Comparison of ENCODE assay signal across 11 cellular contexts in genomic region chr6:42831237-42831636, GRCh38.
"Had no signal": no experiment of that assay in that cellular context is flagged by ENCODE, and none has a peak within 500 bp of the region (broad histone marks: within the 10 kb centered on the region; RNA-seq: fewer than 3 reads in every experiment).

No MANE protein-coding gene starts in this region.

- H3K4me3 ChIP-seq: body of pancreas, pancreas had no signal

- DNase-seq: activated CD4-positive, alpha-beta T cell treated with anti-CD3 and anti-CD28 coated beads, Interleukin-2, amount 50 U/mL, for 4 hours; activated CD8-positive, alpha-beta memory T cell treated with anti-CD3 and anti-CD28 coated beads, Interleukin-2, amount 10 ng/mL, durations not matched to agents 7 days and 5 days; activated naive CD4-positive, alpha-beta T cell treated with anti-CD3 and anti-CD28 coated beads for 36 hours; body of pancreas; glutamatergic neuron; pancreas; stimulated activated CD4-positive, alpha-beta T cell treated with anti-CD3 and anti-CD28 coated beads, Interleukin-4, amount 100 ng/mL, for 1 hour had no signal

- H3K27me3 Mint-ChIP-seq: activated CD8-positive, alpha-beta memory T cell treated with anti-CD3 and anti-CD28 coated beads, Interleukin-2, amount 10 ng/mL, durations not matched to agents 7 days and 5 days had no signal

- H3K4me3 Mint-ChIP-seq: activated CD8-positive, alpha-beta memory T cell treated with anti-CD3 and anti-CD28 coated beads, Interleukin-2, amount 10 ng/mL, durations not matched to agents 7 days and 5 days; activated naive CD4-positive, alpha-beta T cell treated with anti-CD3 and anti-CD28 coated beads for 36 hours; activated T-helper 1 cell treated with anti-CD3 and anti-CD28 coated beads, Interleukin-12 subunit alpha, Interleukin-12 subunit beta, Interleukin-2, Interleukin-4 antibody, amounts not matched to agents 30 ng/mL and 10 ng/mL and 1 ng/mL, durations not matched to agents 14 hours and 24 hours and 36 hours; T-helper 2 cell treated with Interferon-gamma antibody and Interleukin-4, amounts not matched to agents 5 μg/mL and 100 μg/mL, for 36 hours had no signal

- H3K27me3 ChIP-seq: body of pancreas, pancreas had no signal

- H3K4me1 ChIP-seq: body of pancreas, pancreas had no signal

- H3K9me3 Mint-ChIP-seq: activated naive CD4-positive, alpha-beta T cell treated with anti-CD3 and anti-CD28 coated beads for 36 hours; activated T-helper 1 cell treated with anti-CD3 and anti-CD28 coated beads, Interleukin-12 subunit alpha, Interleukin-12 subunit beta, Interleukin-2, Interleukin-4 antibody, amounts not matched to agents 30 ng/mL and 10 ng/mL and 1 ng/mL, durations not matched to agents 14 hours and 24 hours and 36 hours; T-helper 2 cell treated with Interferon-gamma antibody and Interleukin-4, amounts not matched to agents 5 μg/mL and 100 μg/mL, for 36 hours had no signal

- H3K27ac ChIP-seq: body of pancreas, pancreas had no signal

- H3K27ac Mint-ChIP-seq: activated CD8-positive, alpha-beta memory T cell treated with anti-CD3 and anti-CD28 coated beads, Interleukin-2, amount 10 ng/mL, durations not matched to agents 7 days and 5 days; activated naive CD4-positive, alpha-beta T cell treated with anti-CD3 and anti-CD28 coated beads for 36 hours; activated T-helper 1 cell treated with anti-CD3 and anti-CD28 coated beads, Interleukin-12 subunit alpha, Interleukin-12 subunit beta, Interleukin-2, Interleukin-4 antibody, amounts not matched to agents 30 ng/mL and 10 ng/mL and 1 ng/mL, durations not matched to agents 14 hours and 24 hours and 36 hours; T-helper 2 cell treated with Interferon-gamma antibody and Interleukin-4, amounts not matched to agents 5 μg/mL and 100 μg/mL, for 36 hours had no signal

- ATAC-seq: activated CD4-positive, CD25-positive, alpha-beta regulatory T cell treated with anti-CD3 and anti-CD28 coated beads, Interleukin-2, amount 50 U/mL, for 24 hours; activated CD8-positive, alpha-beta memory T cell treated with anti-CD3 and anti-CD28 coated beads, Interleukin-2, amount 10 ng/mL, durations not matched to agents 7 days and 5 days; body of pancreas; esophagus mucosa; pancreas had no signal

- H3K9me3 ChIP-seq: body of pancreas, pancreas had no signal
